8 cellular contexts compared by ENCODE assay signal in the genomic region with DNA sequence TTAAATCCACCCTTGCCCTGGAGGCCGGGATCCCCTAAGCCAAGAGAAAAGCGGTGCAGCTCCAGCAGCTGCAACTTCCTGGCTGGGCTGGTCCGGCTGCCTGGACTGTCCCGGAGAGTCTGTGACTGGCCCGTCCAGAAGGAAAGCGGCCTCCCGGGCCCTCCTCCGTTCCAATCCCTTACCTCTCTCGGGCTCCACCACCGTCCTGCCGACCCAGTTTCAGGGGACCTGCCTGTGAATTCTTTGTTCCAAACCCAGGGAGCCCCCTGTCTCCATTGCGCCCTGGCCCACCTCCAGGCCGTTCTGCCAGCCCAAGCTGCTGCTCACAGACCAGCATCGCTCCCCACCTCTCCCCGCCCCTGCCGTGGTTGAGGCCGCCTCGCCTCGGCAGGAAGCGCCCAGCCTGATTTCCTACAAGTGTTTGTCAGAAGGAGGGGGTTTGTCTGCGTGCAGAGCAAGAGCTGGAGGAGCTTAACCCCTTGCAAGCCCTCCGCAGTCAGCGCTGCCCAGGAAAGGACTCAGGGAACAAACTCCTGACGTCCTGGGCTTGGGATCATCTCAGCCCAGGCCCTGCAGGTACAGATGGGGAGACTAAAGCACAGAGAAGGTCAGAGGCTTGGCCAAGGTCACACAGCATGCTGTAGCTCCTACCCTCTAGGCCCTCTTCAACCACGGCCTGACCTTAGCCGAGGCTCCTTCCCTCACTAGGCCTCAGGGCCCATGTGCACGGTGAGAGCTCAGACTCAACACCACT. TPM values are rescaled to one million over a fixed set of nuclear protein-coding genes. Genes with fewer than 3 reads are reported as not detected.
DNase-seq lines count a peak whose midpoint lies in the region; ATAC-seq and TF ChIP-seq lines count a peak whose summit lies in the region.

A gene with protein sequence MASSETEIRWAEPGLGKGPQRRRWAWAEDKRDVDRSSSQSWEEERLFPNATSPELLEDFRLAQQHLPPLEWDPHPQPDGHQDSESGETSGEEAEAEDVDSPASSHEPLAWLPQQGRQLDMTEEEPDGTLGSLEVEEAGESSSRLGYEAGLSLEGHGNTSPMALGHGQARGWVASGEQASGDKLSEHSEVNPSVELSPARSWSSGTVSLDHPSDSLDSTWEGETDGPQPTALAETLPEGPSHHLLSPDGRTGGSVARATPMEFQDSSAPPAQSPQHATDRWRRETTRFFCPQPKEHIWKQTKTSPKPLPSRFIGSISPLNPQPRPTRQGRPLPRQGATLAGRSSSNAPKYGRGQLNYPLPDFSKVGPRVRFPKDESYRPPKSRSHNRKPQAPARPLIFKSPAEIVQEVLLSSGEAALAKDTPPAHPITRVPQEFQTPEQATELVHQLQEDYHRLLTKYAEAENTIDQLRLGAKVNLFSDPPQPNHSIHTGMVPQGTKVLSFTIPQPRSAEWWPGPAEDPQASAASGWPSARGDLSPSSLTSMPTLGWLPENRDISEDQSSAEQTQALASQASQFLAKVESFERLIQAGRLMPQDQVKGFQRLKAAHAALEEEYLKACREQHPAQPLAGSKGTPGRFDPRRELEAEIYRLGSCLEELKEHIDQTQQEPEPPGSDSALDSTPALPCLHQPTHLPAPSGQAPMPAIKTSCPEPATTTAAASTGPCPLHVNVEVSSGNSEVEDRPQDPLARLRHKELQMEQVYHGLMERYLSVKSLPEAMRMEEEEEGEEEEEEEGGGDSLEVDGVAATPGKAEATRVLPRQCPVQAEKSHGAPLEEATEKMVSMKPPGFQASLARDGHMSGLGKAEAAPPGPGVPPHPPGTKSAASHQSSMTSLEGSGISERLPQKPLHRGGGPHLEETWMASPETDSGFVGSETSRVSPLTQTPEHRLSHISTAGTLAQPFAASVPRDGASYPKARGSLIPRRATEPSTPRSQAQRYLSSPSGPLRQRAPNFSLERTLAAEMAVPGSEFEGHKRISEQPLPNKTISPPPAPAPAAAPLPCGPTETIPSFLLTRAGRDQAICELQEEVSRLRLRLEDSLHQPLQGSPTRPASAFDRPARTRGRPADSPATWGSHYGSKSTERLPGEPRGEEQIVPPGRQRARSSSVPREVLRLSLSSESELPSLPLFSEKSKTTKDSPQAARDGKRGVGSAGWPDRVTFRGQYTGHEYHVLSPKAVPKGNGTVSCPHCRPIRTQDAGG (N-terminal part only) (minus strand): TSS at position 305 of the 754 bp plus-strand sequence. CDS start 6,649 bp downstream, outside the sequence.

- no peaks in the 10 kb centered on the region for H3K36me3 ChIP-seq in BE2C
- H3K36me3 ChIP-seq in mucosa of rectum (ENCODE audit: control insufficient read depth in 2 of 2, insufficient read depth in 2 of 2, low read length in 2 of 2), result peaks cover 0 to 3% of the 10 kb centered on the region in 2 donors

- peak within 1 kb of the TSS; percentile 86 to 90 for H3K27ac ChIP-seq in mucosa of rectum (ENCODE audit: low read depth in 2 of 2, low read length in 2 of 2)

- H3K4me1 ChIP-seq in BE2C, result 0 out of 2 replicates have a peak, but pooled peaks cover 4% of the 10 kb centered on the region
- peaks cover 57 to 61% of the 10 kb centered on the region in 2 donors for H3K4me1 ChIP-seq in mucosa of rectum (ENCODE audit: control insufficient read depth in 2 of 2, insufficient read depth in 2 of 2, low read length in 2 of 2)

- peak within 1 kb of the TSS; percentile 75 to 92 for H3K9ac ChIP-seq in mucosa of rectum (ENCODE audit: low read depth in 1 of 2, low read length in 2 of 2)

- peaks cover 4% of the 10 kb centered on the region for H3K36me3 Mint-ChIP-seq in endothelial cell (ENCODE audit: low read depth, unreplicated experiment)

- H3K4me1 Mint-ChIP-seq in endothelial cell (ENCODE audit: unreplicated experiment), result peaks cover 70% of the 10 kb centered on the region

- H3K27me3 Mint-ChIP-seq in endothelial cell (ENCODE audit: unreplicated experiment), result peaks cover 15% of the 10 kb centered on the region

- H3K27me3 ChIP-seq in BE2C, result no peaks in the 10 kb centered on the region
- H3K27me3 ChIP-seq in mucosa of rectum (ENCODE audit: control insufficient read depth in 2 of 2, insufficient read depth in 2 of 2, low read length in 2 of 2), result no peaks in the 10 kb centered on the region

- no peaks in the 10 kb centered on the region for H3K9me3 Mint-ChIP-seq in endothelial cell (ENCODE audit: unreplicated experiment)

- H3K4me3 ChIP-seq in BE2C (ENCODE audit: low read depth, low read length) (peak within 1 kb of the TSS; percentile 19), mucosa of rectum (ENCODE audit: low read length in 2 of 2) (peak within 1 kb of the TSS; percentile 65 to 86)

- H3K4me3 Mint-ChIP-seq in endothelial cell (ENCODE audit: unreplicated experiment), result peak within 1 kb of the TSS; percentile 97

- H3K9me3 ChIP-seq in BE2C (no peaks in the 10 kb centered on the region), mucosa of rectum (ENCODE audit: control insufficient read depth in 2 of 2, low read length in 2 of 2) (no peaks in the 10 kb centered on the region)

- peak within 1 kb of the TSS; percentile 94 for H3K27ac Mint-ChIP-seq in endothelial cell (ENCODE audit: unreplicated experiment)

- ATAC-seq in GM21526 (IDR thresholded peaks at IDR 0.05; ENCODE audit: low FRiP score, unreplicated experiment), result peak; percentile 23

- TF ChIP-seq CTCF in BE2C (IDR thresholded peaks at IDR 0.05; ENCODE audit: low read depth, low read length) (no peak), endothelial cell (IDR thresholded peaks at IDR 0.05; ENCODE audit: unreplicated experiment) (no peak)

- DNase-seq in BE2C (no peak), NCI-H2227 treated with DMSO at 0.1 percent for 48 hours (lab: John Stamatoyannopoulos, UW) (peak; percentile 39), endothelial cell (ENCODE audit: low spot score) (peak; percentile 86), NCI-H128 (lab: John Stamatoyannopoulos, UW; ENCODE audit: unreplicated experiment) (no peak)
- DNase-seq in activated CD8-positive, alpha-beta memory T cell treated with anti-CD3 and anti-CD28 coated beads, Interleukin-2, amount 50 U/mL, for 4 hours, result peak; percentile 83
- DNase-seq in stimulated activated CD8-positive, alpha-beta memory T cell treated with anti-CD3 and anti-CD28 coated beads, Interleukin-4, amount 100 ng/mL, for 24 hours (ENCODE audit: low read depth), result peak; percentile 76

RNA-seq across cellular contexts. Expression of the gene that starts here (rescaled TPM):
- polyA plus RNA-seq in BE2C (2012; ENCODE audit: insufficient read depth, insufficient read length, low read depth), result 23.9 TPM
- 79.1 TPM for total RNA-seq in endothelial cell (ENCODE audit: unreplicated experiment)

Comparison
In these comparisons a context has a peak if more than half of its experiments do, and no peak if none do; other contexts are left out.
1. DNase-seq: peak in NCI-H2227 treated with DMSO at 0.1 percent for 48 hours (single experiment), activated CD8-positive, alpha-beta memory T cell treated with anti-CD3 and anti-CD28 coated beads, Interleukin-2, amount 50 U/mL, for 4 hours (single experiment), endothelial cell (single experiment) and stimulated activated CD8-positive, alpha-beta memory T cell treated with anti-CD3 and anti-CD28 coated beads, Interleukin-4, amount 100 ng/mL, for 24 hours (single experiment); none in BE2C (single experiment) and NCI-H128 (single experiment).